ENCODE assay signal across 9 cellular contexts in the genomic region with DNA sequence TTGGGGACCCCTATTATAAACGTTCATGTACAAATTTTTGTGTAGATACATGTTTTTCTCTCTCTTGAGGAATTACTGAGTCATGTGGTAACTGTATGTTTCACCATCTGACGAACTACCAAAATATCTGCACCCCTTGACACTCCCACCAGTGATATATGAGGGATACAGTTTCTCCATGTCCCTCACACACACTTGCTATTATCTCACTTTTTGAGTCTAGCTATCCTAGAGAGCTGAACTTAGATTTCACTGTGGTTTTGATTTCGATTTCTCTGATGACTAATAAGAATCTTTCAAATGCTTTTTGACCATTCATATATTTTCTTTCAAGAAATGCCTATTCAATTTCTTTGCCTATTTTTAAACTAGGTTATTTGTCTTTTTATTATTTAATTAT.
DNase-seq lines count a peak whose midpoint lies in the region; ATAC-seq and TF ChIP-seq lines count a peak whose summit lies in the region.
"Had no signal": no experiment of that assay in that cellular context is flagged by ENCODE, and none has a peak within 500 bp of the region (broad histone marks: within the 10 kb centered on the region; RNA-seq: fewer than 3 reads in every experiment).

No MANE protein-coding gene starts in this region.

- no peaks in the 10 kb centered on the region for H3K79me2 ChIP-seq in OCI-LY3 (ENCODE audit: low read length)

- ATAC-seq in GM19455 (IDR thresholded peaks at IDR 0.05; ENCODE audit: unreplicated experiment) (peak; percentile 68), HG03039 (IDR thresholded peaks at IDR 0.05; ENCODE audit: unreplicated experiment) (peak; percentile 66)

- peaks cover 16% of the 10 kb centered on the region; the same call in 1 of the 2 replicates for H4K20me1 ChIP-seq in OCI-LY3 (ENCODE audit: insufficient read depth, low read length)

- 67% methylated on average over 3 of the region's 3 CpGs; no CpG with 5 or more reads in 1 of the 2 experiments for WGBS in endodermal cell (ENCODE audit: insufficient coverage in 1 of 2, insufficient read length in 1 of 2), 2 experiments

- H2AFZ ChIP-seq in OCI-LY3 (ENCODE audit: low read depth, low read length), result no peak overlapping the region

- H3K27me3 Mint-ChIP-seq in endodermal cell (ENCODE audit: insufficient read depth), result no peaks in the 10 kb centered on the region

- H3K36me3 Mint-ChIP-seq in endodermal cell (ENCODE audit: low read depth), result peaks cover 5% of the 10 kb centered on the region

- H3K4me1 Mint-ChIP-seq in endodermal cell, result peaks cover 10% of the 10 kb centered on the region

- DNase-seq in HEK293T (ENCODE audit: extremely low spot score) (no peak), GM19238 (ENCODE audit: insufficient read length, low spot score) (no peak), DMS153 (lab: John Stamatoyannopoulos, UW) (no peak), endodermal cell (no peak)
- DNase-seq: colonic mucosa had no signal

- H3K27me3 ChIP-seq in OCI-LY3 (ENCODE audit: low read depth, low read length) (peaks cover 18% of the 10 kb centered on the region; the same call in 1 of the 2 replicates), skeletal muscle satellite cell (ENCODE audit: control insufficient read depth, insufficient read depth, low read length) (no peaks in the 10 kb centered on the region), endodermal cell (ENCODE audit: control insufficient read depth, insufficient read depth, low read length, poor library complexity, severe bottlenecking) (no peaks in the 10 kb centered on the region)
- H3K27me3 ChIP-seq: colonic mucosa had no signal

- H3K36me3 ChIP-seq in OCI-LY3 (replicated peaks; ENCODE audit: low read depth, low read length), result no peaks in the 10 kb centered on the region
- no peaks in the 10 kb centered on the region for H3K36me3 ChIP-seq in skeletal muscle satellite cell (ENCODE audit: insufficient read depth, low read length)
- peaks cover 9% of the 10 kb centered on the region for H3K36me3 ChIP-seq in endodermal cell (ENCODE audit: control insufficient read depth, insufficient read depth, low read length)
- H3K36me3 ChIP-seq: colonic mucosa had no signal

- H3K9ac ChIP-seq in OCI-LY3 (ENCODE audit: low read length), result no peak overlapping the region
- peak overlapping the region; percentile 25 for H3K9ac ChIP-seq in skeletal muscle satellite cell (ENCODE audit: low read depth, low read length)
- H3K9ac ChIP-seq in endodermal cell (ENCODE audit: extremely low read depth, low read length, poor library complexity, severe bottlenecking), result no peak overlapping the region

- CTCF ChIA-PET in HEK293T (lab: Yijun Ruan, JAX), result interaction anchor here (1.2 kb wide), 1 partner anchor 353 kb away, joined by 3 read pairs; no protein-coding TSS in a partner anchor

- H3K4me2 ChIP-seq in OCI-LY3 (ENCODE audit: low read length) (peak overlapping the region; percentile 47), skeletal muscle satellite cell (ENCODE audit: low read length) (peak overlapping the region; percentile 60)

- TF ChIP-seq CTCF in OCI-LY3 (IDR thresholded peaks at IDR 0.05; ENCODE audit: low read depth, low read length), result no peak
- TF ChIP-seq CTCF in endodermal cell (conservative IDR thresholded peaks at IDR 0.05), result no peak

- H3K9me3 ChIP-seq in OCI-LY3 (ENCODE audit: insufficient read depth, low read length) (no peaks in the 10 kb centered on the region), skeletal muscle satellite cell (replicated peaks; ENCODE audit: low read length) (no peaks in the 10 kb centered on the region), endodermal cell (ENCODE audit: control insufficient read depth, low read length) (no peaks in the 10 kb centered on the region)
- H3K9me3 ChIP-seq: colonic mucosa had no signal

- no peak overlapping the region for H3K27ac Mint-ChIP-seq in endodermal cell

- no peak overlapping the region for H3K4me3 Mint-ChIP-seq in endodermal cell

- POLR2A ChIA-PET in HEK293T (lab: Yijun Ruan, JAX), result no interaction called here

- H3K27ac ChIP-seq in OCI-LY3 (ENCODE audit: low read length) (no peak overlapping the region), endodermal cell (ENCODE audit: low read depth, low read length) (no peak overlapping the region)
- H3K27ac ChIP-seq: colonic mucosa had no signal

- no peak overlapping the region for H3K4me3 ChIP-seq in OCI-LY3 (ENCODE audit: low read length)
- H3K4me3 ChIP-seq in skeletal muscle satellite cell (ENCODE audit: low read length), result no peak overlapping the region
- H3K4me3 ChIP-seq in endodermal cell (ENCODE audit: low read length), result no peak overlapping the region
- H3K4me3 ChIP-seq: colonic mucosa had no signal

- H3K9me3 Mint-ChIP-seq in endodermal cell, result no peaks in the 10 kb centered on the region

- peaks cover 32% of the 10 kb centered on the region for H3K4me1 ChIP-seq in OCI-LY3 (ENCODE audit: low read length)
- peaks cover 23% of the 10 kb centered on the region for H3K4me1 ChIP-seq in skeletal muscle satellite cell (ENCODE audit: control insufficient read depth, insufficient read depth, low read length)
- H3K4me1 ChIP-seq in endodermal cell (ENCODE audit: control insufficient read depth, insufficient read depth, low read length), result no peaks in the 10 kb centered on the region
- H3K4me1 ChIP-seq: colonic mucosa had no signal

TF ChIP-seq in HEK293T, 16 proteins besides CTCF, POLR2A, EP300 and RAD21:
- TF ChIP-seq NFRKB (IDR thresholded peaks at IDR 0.05) (no peak), SP1 (IDR thresholded peaks at IDR 0.05) (no peak), CTBP1 (IDR thresholded peaks at IDR 0.05; ENCODE audit: borderline replicate concordance) (no peak), ZNF384 (IDR thresholded peaks at IDR 0.05) (no peak), FOXM1 (IDR thresholded peaks at IDR 0.05; ENCODE audit: borderline replicate concordance) (no peak), BHLHE40 (IDR thresholded peaks at IDR 0.05; ENCODE audit: borderline replicate concordance) (no peak)
TF ChIP-seq in HEK293T: peak in this region for 0.
